25 cellular contexts compared by ENCODE assay signal in the genomic region with DNA sequence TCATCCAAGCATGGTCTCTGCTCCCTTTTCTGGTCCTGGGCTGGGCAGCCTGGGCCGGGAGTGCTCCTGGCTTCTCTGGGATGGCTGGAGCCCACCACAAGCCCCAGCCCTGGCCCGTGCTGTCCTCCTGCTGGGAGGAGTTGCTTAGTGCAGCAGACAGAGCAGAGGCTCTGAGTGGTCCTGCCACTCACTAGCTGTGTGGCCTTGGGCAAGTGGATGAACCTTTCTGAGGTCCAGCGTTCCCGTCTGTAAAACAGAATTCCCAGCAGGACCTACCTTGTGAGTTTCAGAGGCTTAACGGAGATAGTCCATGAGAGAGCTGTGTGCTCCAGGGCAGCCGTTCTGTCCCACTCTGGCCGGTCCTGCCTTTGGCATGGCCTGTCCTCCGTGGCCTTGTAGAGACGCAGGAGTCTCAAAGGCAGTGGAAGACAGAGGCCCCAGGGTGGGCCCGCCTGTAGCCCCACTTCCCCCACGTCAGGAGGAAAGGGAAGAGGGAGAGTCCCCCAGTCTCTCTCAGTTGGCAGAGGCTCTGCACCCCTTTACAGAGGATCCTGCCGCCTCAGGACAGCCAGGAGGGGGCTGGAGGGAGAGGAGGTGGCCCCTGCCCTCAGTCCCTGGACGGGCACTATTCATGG. TPM values are rescaled to one million over a fixed set of nuclear protein-coding genes. Genes with fewer than 3 reads are reported as not detected.
"Had no signal": no experiment of that assay in that cellular context is flagged by ENCODE, and none has a peak within 500 bp of the region (broad histone marks: within the 10 kb centered on the region; RNA-seq: fewer than 3 reads in every experiment).

No MANE protein-coding gene starts in this region.

- H3K9me3 ChIP-seq: ascending aorta, heart right ventricle, left lung, neutrophil, ovary, upper lobe of right lung had no signal

- H3K4me2 ChIP-seq: smooth muscle cell had no signal

- H3K27me3 ChIP-seq: ascending aorta, heart right ventricle, left lung, neutrophil, ovary, upper lobe of right lung had no signal

- H3K36me3 ChIP-seq: ascending aorta, left lung, ovary, upper lobe of right lung had no signal

- DNase-seq: activated CD4-positive, alpha-beta T cell treated with anti-CD3 and anti-CD28 coated beads for 36 hours; activated CD4-positive, CD25-positive, alpha-beta regulatory T cell; activated CD8-positive, alpha-beta memory T cell treated with anti-CD3 and anti-CD28 coated beads for 24 hours; activated effector memory CD4-positive, alpha-beta T cell treated with Interleukin-2 at 50 U/mL for 16 hours; activated naive CD4-positive, alpha-beta T cell treated with Interleukin-2 at 50 U/mL for 16 hours; activated naive CD8-positive, alpha-beta T cell treated with anti-CD3 and anti-CD28 coated beads for 36 hours; cortex of kidney; foreskin fibroblast; heart right ventricle; kidney glomerular epithelial cell; left lung; stimulated activated CD4-positive, alpha-beta T cell treated with anti-CD3 and anti-CD28 coated beads, Interleukin-1b, Interleukin-23, amount 100 ng/mL, for 48 hours; stimulated activated CD4-positive, alpha-beta T cell treated with anti-CD3 and anti-CD28 coated beads, Interleukin-4, amount 100 ng/mL, for 4 hours; stimulated activated CD8-positive, alpha-beta memory T cell treated with anti-CD3 and anti-CD28 coated beads, Interleukin-4, amount 100 ng/mL, for 48 hours; stimulated activated naive CD8-positive, alpha-beta T cell treated with anti-CD3 and anti-CD28 coated beads, Interleukin-15, amount 100 ng/mL, for 72 hours; substantia nigra; T-helper 1 cell had no signal

- ATAC-seq: activated CD4-positive, alpha-beta T cell treated with anti-CD3 and anti-CD28 coated beads for 36 hours; heart right ventricle; left lung; stimulated activated memory B cell treated with anti-CD40 and anti-IgM and Interleukin-4, amounts not matched to agents 10 μg/mL and 1 μg/mL and 100 μg/mL, for 72 hours; stimulated activated naive CD8-positive, alpha-beta T cell treated with anti-CD3 and anti-CD28 coated beads, Interleukin-15, amount 100 ng/mL, for 72 hours; upper lobe of right lung had no signal

- H3K27ac ChIP-seq: ascending aorta, heart right ventricle, left lung, neutrophil, ovary, upper lobe of right lung had no signal

- H3K4me3 ChIP-seq: ascending aorta, heart right ventricle, left lung, ovary, smooth muscle cell, upper lobe of right lung had no signal

- H3K4me1 ChIP-seq: ascending aorta, upper lobe of right lung had no signal

RNA-seq across cellular contexts. Expression of a gene that starts 37.8 kb away (rescaled TPM):
- total RNA-seq: ascending aorta, chondrocyte, lung microvascular endothelial cell had no signal
